In genomic region chr20:62315773-62316172, GRCh38 we compare ENCODE assay signal across 36 cellular contexts.
"Had no signal": no experiment of that assay in that cellular context is flagged by ENCODE, and none has a peak within 500 bp of the region (broad histone marks: within the 10 kb centered on the region; RNA-seq: fewer than 3 reads in every experiment).

No MANE protein-coding gene starts in this region.

- H3K4me3 Mint-ChIP-seq: activated CD4-positive, alpha-beta memory T cell treated with anti-CD3 and anti-CD28 coated beads for 36 hours; activated CD4-positive, alpha-beta T cell treated with anti-CD3 and anti-CD28 coated beads for 36 hours; activated CD4-positive, alpha-beta T cell treated with anti-CD3 and anti-CD28 coated beads, Interleukin-2, amount 10 ng/mL, durations not matched to agents 24 days and 14 days; activated CD8-positive, alpha-beta memory T cell treated with anti-CD3 and anti-CD28 coated beads, Interleukin-2, amount 10 ng/mL, durations not matched to agents 7 days and 5 days; activated CD8-positive, alpha-beta T cell treated with anti-CD3 and anti-CD28 coated beads, Interleukin-2, amount 10 ng/mL, durations not matched to agents 7 days and 5 days; activated naive CD4-positive, alpha-beta T cell treated with anti-CD3 and anti-CD28 coated beads for 36 hours; activated naive CD4-positive, alpha-beta T cell treated with anti-CD3 and anti-CD28 coated beads, Interleukin-2, amount 50 U/mL, for 24 hours; activated naive CD8-positive, alpha-beta T cell treated with anti-CD3 and anti-CD28 coated beads for 36 hours; activated naive CD8-positive, alpha-beta T cell treated with anti-CD3 and anti-CD28 coated beads, Interleukin-2, amount 50 U/mL, for 24 hours; activated T-helper 1 cell treated with anti-CD3 and anti-CD28 coated beads, Interleukin-12 subunit alpha, Interleukin-12 subunit beta, Interleukin-2, Interleukin-4 antibody, amounts not matched to agents 30 ng/mL and 10 ng/mL and 1 ng/mL, durations not matched to agents 14 hours and 24 hours and 36 hours; brain; dendritic cell treated with granulocyte-macrophage colony-stimulating factor and Interleukin-4, amounts not matched to agents 40 ng/mL and 50 ng/mL, for 4 days; endodermal cell had no signal

- H3K27me3 ChIP-seq: adrenal gland, breast epithelium, cardiac muscle cell, colonic mucosa, dorsolateral prefrontal cortex, hepatocyte had no signal

- H2AFZ ChIP-seq: hepatocyte had no signal

- FAIRE-seq: frontal cortex had no signal

- H3K4me2 ChIP-seq: hepatocyte had no signal

- H3K4me3 ChIP-seq: adrenal gland, breast epithelium, cardiac muscle cell, colonic mucosa, dorsolateral prefrontal cortex, hepatocyte had no signal

- H3K9me3 Mint-ChIP-seq: activated CD4-positive, alpha-beta memory T cell treated with anti-CD3 and anti-CD28 coated beads for 36 hours; activated CD4-positive, alpha-beta T cell treated with anti-CD3 and anti-CD28 coated beads, Interleukin-2, amount 10 ng/mL, durations not matched to agents 24 days and 14 days; activated naive CD4-positive, alpha-beta T cell treated with anti-CD3 and anti-CD28 coated beads for 36 hours; activated naive CD4-positive, alpha-beta T cell treated with anti-CD3 and anti-CD28 coated beads, Interleukin-2, amount 50 U/mL, for 24 hours; activated naive CD8-positive, alpha-beta T cell treated with anti-CD3 and anti-CD28 coated beads for 36 hours; activated naive CD8-positive, alpha-beta T cell treated with anti-CD3 and anti-CD28 coated beads, Interleukin-2, amount 50 U/mL, for 24 hours; activated T-helper 1 cell treated with anti-CD3 and anti-CD28 coated beads, Interleukin-12 subunit alpha, Interleukin-12 subunit beta, Interleukin-2, Interleukin-4 antibody, amounts not matched to agents 30 ng/mL and 10 ng/mL and 1 ng/mL, durations not matched to agents 14 hours and 24 hours and 36 hours; activated T-helper 2 cell treated with anti-CD3 and anti-CD28 coated beads, Interferon-gamma antibody, Interleukin-2, Interleukin-4, amounts not matched to agents 10 μg/mL and 5 μg/mL and 100 μg/mL, durations not matched to agents 14 hours and 24 hours and 36 hours; brain; dendritic cell treated with granulocyte-macrophage colony-stimulating factor and Interleukin-4, amounts not matched to agents 40 ng/mL and 50 ng/mL, for 4 days; endodermal cell had no signal

- H3K36me3 Mint-ChIP-seq: activated CD4-positive, alpha-beta memory T cell treated with anti-CD3 and anti-CD28 coated beads for 36 hours; activated CD8-positive, alpha-beta memory T cell treated with anti-CD3 and anti-CD28 coated beads, Interleukin-2, amount 10 ng/mL, durations not matched to agents 7 days and 5 days; activated naive CD4-positive, alpha-beta T cell treated with anti-CD3 and anti-CD28 coated beads, Interleukin-2, amount 50 U/mL, for 24 hours; activated naive CD8-positive, alpha-beta T cell treated with anti-CD3 and anti-CD28 coated beads for 36 hours had no signal

- H3K36me3 ChIP-seq: breast epithelium, colonic mucosa had no signal

- H3K4me1 Mint-ChIP-seq: activated CD4-positive, alpha-beta T cell treated with anti-CD3 and anti-CD28 coated beads for 36 hours; activated CD4-positive, alpha-beta T cell treated with anti-CD3 and anti-CD28 coated beads, Interleukin-2, amount 10 ng/mL, durations not matched to agents 24 days and 14 days; activated CD8-positive, alpha-beta memory T cell treated with anti-CD3 and anti-CD28 coated beads, Interleukin-2, amount 10 ng/mL, durations not matched to agents 7 days and 5 days; activated naive CD4-positive, alpha-beta T cell treated with anti-CD3 and anti-CD28 coated beads, Interleukin-2, amount 50 U/mL, for 24 hours; activated naive CD8-positive, alpha-beta T cell treated with anti-CD3 and anti-CD28 coated beads for 36 hours; activated naive CD8-positive, alpha-beta T cell treated with anti-CD3 and anti-CD28 coated beads, Interleukin-2, amount 50 U/mL, for 24 hours; brain; endodermal cell had no signal

- H3K9me3 ChIP-seq: adrenal gland, breast epithelium, colonic mucosa had no signal

- H3K27ac Mint-ChIP-seq: activated CD4-positive, alpha-beta memory T cell treated with anti-CD3 and anti-CD28 coated beads for 36 hours; activated CD4-positive, alpha-beta T cell treated with anti-CD3 and anti-CD28 coated beads for 36 hours; activated CD4-positive, alpha-beta T cell treated with anti-CD3 and anti-CD28 coated beads, Interleukin-2, amount 10 ng/mL, durations not matched to agents 24 days and 14 days; activated CD8-positive, alpha-beta memory T cell treated with anti-CD3 and anti-CD28 coated beads, Interleukin-2, amount 10 ng/mL, durations not matched to agents 7 days and 5 days; activated CD8-positive, alpha-beta T cell treated with anti-CD3 and anti-CD28 coated beads, Interleukin-2, amount 10 ng/mL, durations not matched to agents 7 days and 5 days; activated naive CD4-positive, alpha-beta T cell treated with anti-CD3 and anti-CD28 coated beads for 36 hours; activated naive CD4-positive, alpha-beta T cell treated with anti-CD3 and anti-CD28 coated beads, Interleukin-2, amount 50 U/mL, for 24 hours; activated naive CD8-positive, alpha-beta T cell treated with anti-CD3 and anti-CD28 coated beads for 36 hours; activated naive CD8-positive, alpha-beta T cell treated with anti-CD3 and anti-CD28 coated beads, Interleukin-2, amount 50 U/mL, for 24 hours; activated T-helper 1 cell treated with anti-CD3 and anti-CD28 coated beads, Interleukin-12 subunit alpha, Interleukin-12 subunit beta, Interleukin-2, Interleukin-4 antibody, amounts not matched to agents 30 ng/mL and 10 ng/mL and 1 ng/mL, durations not matched to agents 14 hours and 24 hours and 36 hours; activated T-helper 2 cell treated with anti-CD3 and anti-CD28 coated beads, Interferon-gamma antibody, Interleukin-2, Interleukin-4, amounts not matched to agents 10 μg/mL and 5 μg/mL and 100 μg/mL, durations not matched to agents 14 hours and 24 hours and 36 hours; brain; dendritic cell treated with granulocyte-macrophage colony-stimulating factor and Interleukin-4, amounts not matched to agents 40 ng/mL and 50 ng/mL, for 4 days; endodermal cell had no signal

- H3K4me1 ChIP-seq: adrenal gland, breast epithelium, colonic mucosa had no signal

- H3K27me3 Mint-ChIP-seq: activated CD4-positive, alpha-beta memory T cell treated with anti-CD3 and anti-CD28 coated beads for 36 hours; activated CD4-positive, alpha-beta T cell treated with anti-CD3 and anti-CD28 coated beads for 36 hours; activated CD4-positive, alpha-beta T cell treated with anti-CD3 and anti-CD28 coated beads, Interleukin-2, amount 10 ng/mL, durations not matched to agents 24 days and 14 days; activated CD8-positive, alpha-beta memory T cell treated with anti-CD3 and anti-CD28 coated beads, Interleukin-2, amount 10 ng/mL, durations not matched to agents 7 days and 5 days; activated naive CD4-positive, alpha-beta T cell treated with anti-CD3 and anti-CD28 coated beads, Interleukin-2, amount 50 U/mL, for 24 hours; activated naive CD8-positive, alpha-beta T cell treated with anti-CD3 and anti-CD28 coated beads for 36 hours; activated naive CD8-positive, alpha-beta T cell treated with anti-CD3 and anti-CD28 coated beads, Interleukin-2, amount 50 U/mL, for 24 hours; brain; dendritic cell treated with granulocyte-macrophage colony-stimulating factor and Interleukin-4, amounts not matched to agents 40 ng/mL and 50 ng/mL, for 4 days had no signal

- ATAC-seq: activated CD4-positive, alpha-beta T cell treated with anti-CD3 and anti-CD28 coated beads for 36 hours; activated CD8-positive, alpha-beta memory T cell treated with anti-CD3 and anti-CD28 coated beads, Interleukin-2, amount 10 ng/mL, durations not matched to agents 7 days and 5 days; activated CD8-positive, alpha-beta T cell treated with anti-CD3 and anti-CD28 coated beads, Interleukin-2, amount 10 ng/mL, durations not matched to agents 7 days and 5 days; activated naive CD8-positive, alpha-beta T cell treated with anti-CD3 and anti-CD28 coated beads, Interleukin-2, amount 50 U/mL, for 24 hours; esophagus mucosa had no signal

- H3K27ac ChIP-seq: adrenal gland, breast epithelium, cardiac muscle cell, colonic mucosa, hepatocyte had no signal

- DNase-seq: activated CD4-positive, alpha-beta memory T cell treated with anti-CD3 and anti-CD28 coated beads for 36 hours; activated CD4-positive, alpha-beta T cell treated with anti-CD3 and anti-CD28 coated beads for 36 hours; activated CD4-positive, alpha-beta T cell treated with anti-CD3 and anti-CD28 coated beads, Interleukin-2, amount 10 ng/mL, durations not matched to agents 24 days and 14 days; activated CD4-positive, CD25-positive, alpha-beta regulatory T cell; activated CD4-positive, CD25-positive, alpha-beta regulatory T cell treated with anti-CD3 and anti-CD28 coated beads, Interleukin-2, amount 50 U/mL, for 72 hours; activated CD8-positive, alpha-beta memory T cell treated with anti-CD3 and anti-CD28 coated beads, Interleukin-2, amount 10 ng/mL, durations not matched to agents 7 days and 5 days; activated CD8-positive, alpha-beta memory T cell treated with anti-CD3 and anti-CD28 coated beads, Interleukin-2, amount 50 U/mL, for 4 hours; activated CD8-positive, alpha-beta T cell treated with anti-CD3 and anti-CD28 coated beads, Interleukin-2, amount 10 ng/mL, durations not matched to agents 7 days and 5 days; activated effector memory CD4-positive, alpha-beta T cell treated with anti-CD3 and anti-CD28 coated beads, Interleukin-2, amount 50 U/mL, for 16 hours; activated naive CD4-positive, alpha-beta T cell treated with anti-CD3 and anti-CD28 coated beads for 36 hours; activated naive CD8-positive, alpha-beta T cell treated with anti-CD3 and anti-CD28 coated beads for 36 hours; activated naive CD8-positive, alpha-beta T cell treated with anti-CD3 and anti-CD28 coated beads, Interleukin-2, amount 50 U/mL, for 24 hours; activated T-cell treated with anti-CD3 and anti-CD28 coated beads, Interleukin-2, amount 50 U/mL, for 1 hour; activated T-cell treated with anti-CD3 and anti-CD28 coated beads, Interleukin-2, amount 50 U/mL, for 48 hours; adrenal gland; amygdala; aorta; central memory CD4-positive, alpha-beta T cell; cerebellar nuclear complex; colonic mucosa; effector memory CD4-positive, alpha-beta T cell; endodermal cell; foreskin fibroblast; head of caudate nucleus; T-helper 2 cell had no signal

- H3K79me2 ChIP-seq: hepatocyte had no signal
